Comparison of ENCODE assay signal across 33 cellular contexts in the genomic region with DNA sequence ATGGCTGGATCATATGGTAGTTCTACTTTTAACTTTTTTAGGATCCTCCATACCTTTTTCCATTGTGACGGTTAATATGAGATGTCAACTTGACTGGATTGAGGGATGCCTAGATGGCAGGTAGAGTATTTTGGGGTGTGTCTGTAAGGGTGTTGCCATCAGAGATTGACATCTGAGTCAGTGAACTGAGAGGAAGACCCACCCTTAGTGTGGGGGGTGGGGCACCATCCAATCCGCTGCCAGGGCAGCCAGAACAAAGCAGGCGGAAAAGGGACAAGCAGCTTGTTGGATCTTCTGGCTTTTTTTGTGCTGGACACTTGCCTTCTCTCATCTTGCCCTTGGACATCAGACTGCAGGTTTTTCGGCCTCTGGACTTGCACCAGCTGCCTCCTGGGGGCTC.
"Had no signal": no experiment of that assay in that cellular context is flagged by ENCODE, and none has a peak within 500 bp of the region (broad histone marks: within the 10 kb centered on the region; RNA-seq: fewer than 3 reads in every experiment).

No MANE protein-coding gene starts in this region.

- H3K36me3 ChIP-seq: ascending aorta, cardiac muscle cell had no signal

- H3K27ac ChIP-seq: ascending aorta, cardiac muscle cell, VCaP had no signal

- H3K27me3 Mint-ChIP-seq: activated CD4-positive, alpha-beta memory T cell treated with anti-CD3 and anti-CD28 coated beads, Interleukin-2, amount 10 ng/mL, durations not matched to agents 7 days and 5 days; activated CD4-positive, alpha-beta T cell treated with anti-CD3 and anti-CD28 coated beads for 36 hours; activated CD4-positive, alpha-beta T cell treated with anti-CD3 and anti-CD28 coated beads, Interleukin-2, amount 10 ng/mL, durations not matched to agents 7 days and 5 days; activated CD8-positive, alpha-beta memory T cell treated with anti-CD3 and anti-CD28 coated beads, Interleukin-2, amount 10 ng/mL, durations not matched to agents 7 days and 5 days; activated naive CD4-positive, alpha-beta T cell treated with anti-CD3 and anti-CD28 coated beads, Interleukin-2, amount 10 ng/mL, durations not matched to agents 7 days and 5 days; activated naive CD4-positive, alpha-beta T cell treated with anti-CD3 and anti-CD28 coated beads, Interleukin-2, amount 50 U/mL, for 24 hours; activated naive CD8-positive, alpha-beta T cell; activated naive CD8-positive, alpha-beta T cell treated with anti-CD3 and anti-CD28 coated beads, Interleukin-2, amount 50 U/mL, for 24 hours; activated T-cell treated with anti-CD3 and anti-CD28 coated beads, Interleukin-2, amount 50 U/mL, for 24 hours; brain; central memory CD8-positive, alpha-beta T cell had no signal

- H3K36me3 Mint-ChIP-seq: activated CD8-positive, alpha-beta memory T cell treated with anti-CD3 and anti-CD28 coated beads, Interleukin-2, amount 10 ng/mL, durations not matched to agents 7 days and 5 days; activated naive CD4-positive, alpha-beta T cell treated with anti-CD3 and anti-CD28 coated beads, Interleukin-2, amount 10 ng/mL, durations not matched to agents 7 days and 5 days; activated naive CD4-positive, alpha-beta T cell treated with anti-CD3 and anti-CD28 coated beads, Interleukin-2, amount 50 U/mL, for 24 hours; activated naive CD8-positive, alpha-beta T cell; activated naive CD8-positive, alpha-beta T cell treated with anti-CD3 and anti-CD28 coated beads, Interleukin-2, amount 10 ng/mL, durations not matched to agents 7 days and 5 days; brain; T-cell had no signal

- H3K4me3 Mint-ChIP-seq: activated CD4-positive, alpha-beta memory T cell treated with anti-CD3 and anti-CD28 coated beads, Interleukin-2, amount 10 ng/mL, durations not matched to agents 7 days and 5 days; activated CD4-positive, alpha-beta T cell treated with anti-CD3 and anti-CD28 coated beads for 36 hours; activated CD4-positive, alpha-beta T cell treated with anti-CD3 and anti-CD28 coated beads, Interleukin-2, amount 10 ng/mL, durations not matched to agents 7 days and 5 days; activated CD8-positive, alpha-beta memory T cell treated with anti-CD3 and anti-CD28 coated beads, Interleukin-2, amount 10 ng/mL, durations not matched to agents 7 days and 5 days; activated CD8-positive, alpha-beta T cell treated with anti-CD3 and anti-CD28 coated beads, Interleukin-2, amount 10 ng/mL, durations not matched to agents 7 days and 5 days; activated naive CD4-positive, alpha-beta T cell treated with anti-CD3 and anti-CD28 coated beads, Interleukin-2, amount 10 ng/mL, durations not matched to agents 7 days and 5 days; activated naive CD4-positive, alpha-beta T cell treated with anti-CD3 and anti-CD28 coated beads, Interleukin-2, amount 50 U/mL, for 24 hours; activated naive CD8-positive, alpha-beta T cell; activated naive CD8-positive, alpha-beta T cell treated with anti-CD3 and anti-CD28 coated beads, Interleukin-2, amount 10 ng/mL, durations not matched to agents 7 days and 5 days; activated naive CD8-positive, alpha-beta T cell treated with anti-CD3 and anti-CD28 coated beads, Interleukin-2, amount 50 U/mL, for 24 hours; activated T-cell treated with anti-CD3 and anti-CD28 coated beads, Interleukin-2, amount 50 U/mL, for 24 hours; brain; central memory CD8-positive, alpha-beta T cell; T-cell; T-helper 17 cell had no signal

- H3K4me1 Mint-ChIP-seq: central memory CD8-positive, alpha-beta T cell had no signal

- DNase-seq: activated CD4-positive, alpha-beta memory T cell treated with anti-CD3 and anti-CD28 coated beads, Interleukin-2, amount 10 ng/mL, durations not matched to agents 7 days and 5 days; activated CD4-positive, alpha-beta T cell treated with anti-CD3 and anti-CD28 coated beads for 1 hour; activated CD4-positive, alpha-beta T cell treated with anti-CD3 and anti-CD28 coated beads for 36 hours; activated CD4-positive, alpha-beta T cell treated with anti-CD3 and anti-CD28 coated beads for 48 hours; activated CD4-positive, alpha-beta T cell treated with anti-CD3 and anti-CD28 coated beads, Interleukin-2, amount 10 ng/mL, durations not matched to agents 7 days and 5 days; activated CD4-positive, alpha-beta T cell treated with anti-CD3 and anti-CD28 coated beads, Interleukin-2, amount 50 U/mL, for 48 hours; activated CD4-positive, CD25-positive, alpha-beta regulatory T cell; activated CD8-positive, alpha-beta memory T cell treated with anti-CD3 and anti-CD28 coated beads for 24 hours; activated CD8-positive, alpha-beta memory T cell treated with anti-CD3 and anti-CD28 coated beads, Interleukin-2, amount 10 ng/mL, durations not matched to agents 7 days and 5 days; activated CD8-positive, alpha-beta memory T cell treated with anti-CD3 and anti-CD28 coated beads, Interleukin-2, amount 50 U/mL, for 48 hours; activated CD8-positive, alpha-beta T cell treated with anti-CD3 and anti-CD28 coated beads, Interleukin-2, amount 10 ng/mL, durations not matched to agents 7 days and 5 days; activated effector memory CD4-positive, alpha-beta T cell treated with Interleukin-2 at 50 U/mL for 16 hours; activated gamma-delta T cell; activated naive CD4-positive, alpha-beta T cell treated with anti-CD3 and anti-CD28 coated beads, Interleukin-2, amount 10 ng/mL, durations not matched to agents 7 days and 5 days; activated naive CD4-positive, alpha-beta T cell treated with Interleukin-2 at 50 U/mL for 16 hours; activated naive CD8-positive, alpha-beta T cell treated with anti-CD3 and anti-CD28 coated beads, Interleukin-2, amount 10 ng/mL, durations not matched to agents 7 days and 5 days; activated naive CD8-positive, alpha-beta T cell treated with anti-CD3 and anti-CD28 coated beads, Interleukin-2, amount 50 U/mL, for 24 hours; activated T-cell treated with anti-CD3 and anti-CD28 coated beads, Interleukin-2, amount 50 U/mL, for 24 hours; activated T-cell treated with anti-CD3 and anti-CD28 coated beads, Interleukin-2, amount 50 U/mL, for 48 hours; amygdala; caudate nucleus; cerebellar nuclear complex; T-cell; T-helper 17 cell had no signal

- H3K4me3 ChIP-seq: ascending aorta, cardiac muscle cell had no signal

- H3K9me3 Mint-ChIP-seq: activated CD4-positive, alpha-beta memory T cell treated with anti-CD3 and anti-CD28 coated beads, Interleukin-2, amount 10 ng/mL, durations not matched to agents 7 days and 5 days; activated CD4-positive, alpha-beta T cell treated with anti-CD3 and anti-CD28 coated beads, Interleukin-2, amount 10 ng/mL, durations not matched to agents 7 days and 5 days; activated naive CD4-positive, alpha-beta T cell treated with anti-CD3 and anti-CD28 coated beads, Interleukin-2, amount 10 ng/mL, durations not matched to agents 7 days and 5 days; activated naive CD4-positive, alpha-beta T cell treated with anti-CD3 and anti-CD28 coated beads, Interleukin-2, amount 50 U/mL, for 24 hours; activated naive CD8-positive, alpha-beta T cell treated with anti-CD3 and anti-CD28 coated beads, Interleukin-2, amount 10 ng/mL, durations not matched to agents 7 days and 5 days; activated naive CD8-positive, alpha-beta T cell treated with anti-CD3 and anti-CD28 coated beads, Interleukin-2, amount 50 U/mL, for 24 hours; activated T-cell treated with anti-CD3 and anti-CD28 coated beads, Interleukin-2, amount 50 U/mL, for 24 hours; activated T-helper 2 cell treated with anti-CD3 and anti-CD28 coated beads, Interferon-gamma antibody, Interleukin-2, Interleukin-4, amounts not matched to agents 10 μg/mL and 5 μg/mL and 100 μg/mL, durations not matched to agents 14 hours and 24 hours and 36 hours; brain; central memory CD8-positive, alpha-beta T cell; T-cell had no signal

- H3K27ac Mint-ChIP-seq: activated CD4-positive, alpha-beta memory T cell treated with anti-CD3 and anti-CD28 coated beads, Interleukin-2, amount 10 ng/mL, durations not matched to agents 7 days and 5 days; activated CD4-positive, alpha-beta T cell treated with anti-CD3 and anti-CD28 coated beads for 36 hours; activated CD4-positive, alpha-beta T cell treated with anti-CD3 and anti-CD28 coated beads, Interleukin-2, amount 10 ng/mL, durations not matched to agents 7 days and 5 days; activated CD8-positive, alpha-beta memory T cell treated with anti-CD3 and anti-CD28 coated beads, Interleukin-2, amount 10 ng/mL, durations not matched to agents 7 days and 5 days; activated CD8-positive, alpha-beta T cell treated with anti-CD3 and anti-CD28 coated beads, Interleukin-2, amount 10 ng/mL, durations not matched to agents 7 days and 5 days; activated naive CD4-positive, alpha-beta T cell treated with anti-CD3 and anti-CD28 coated beads, Interleukin-2, amount 10 ng/mL, durations not matched to agents 7 days and 5 days; activated naive CD4-positive, alpha-beta T cell treated with anti-CD3 and anti-CD28 coated beads, Interleukin-2, amount 50 U/mL, for 24 hours; activated naive CD8-positive, alpha-beta T cell; activated naive CD8-positive, alpha-beta T cell treated with anti-CD3 and anti-CD28 coated beads, Interleukin-2, amount 10 ng/mL, durations not matched to agents 7 days and 5 days; activated naive CD8-positive, alpha-beta T cell treated with anti-CD3 and anti-CD28 coated beads, Interleukin-2, amount 50 U/mL, for 24 hours; activated T-cell treated with anti-CD3 and anti-CD28 coated beads, Interleukin-2, amount 50 U/mL, for 24 hours; activated T-helper 2 cell treated with anti-CD3 and anti-CD28 coated beads, Interferon-gamma antibody, Interleukin-2, Interleukin-4, amounts not matched to agents 10 μg/mL and 5 μg/mL and 100 μg/mL, durations not matched to agents 14 hours and 24 hours and 36 hours; brain; T-cell; T-helper 17 cell had no signal

- H3K27me3 ChIP-seq: ascending aorta, cardiac muscle cell had no signal

- ATAC-seq: activated CD4-positive, alpha-beta T cell treated with anti-CD3 and anti-CD28 coated beads for 36 hours; activated CD4-positive, CD25-positive, alpha-beta regulatory T cell treated with anti-CD3 and anti-CD28 coated beads, Interleukin-2, amount 50 U/mL, for 24 hours; activated CD8-positive, alpha-beta memory T cell treated with anti-CD3 and anti-CD28 coated beads, Interleukin-2, amount 10 ng/mL, durations not matched to agents 7 days and 5 days; activated CD8-positive, alpha-beta T cell treated with anti-CD3 and anti-CD28 coated beads, Interleukin-2, amount 10 ng/mL, durations not matched to agents 7 days and 5 days; activated naive CD8-positive, alpha-beta T cell treated with anti-CD3 and anti-CD28 coated beads, Interleukin-2, amount 50 U/mL, for 24 hours; T-cell; T-helper 17 cell had no signal

- H3K9me3 ChIP-seq: ascending aorta had no signal
